ENCODE assay signal across 8 cellular contexts in the genomic region with DNA sequence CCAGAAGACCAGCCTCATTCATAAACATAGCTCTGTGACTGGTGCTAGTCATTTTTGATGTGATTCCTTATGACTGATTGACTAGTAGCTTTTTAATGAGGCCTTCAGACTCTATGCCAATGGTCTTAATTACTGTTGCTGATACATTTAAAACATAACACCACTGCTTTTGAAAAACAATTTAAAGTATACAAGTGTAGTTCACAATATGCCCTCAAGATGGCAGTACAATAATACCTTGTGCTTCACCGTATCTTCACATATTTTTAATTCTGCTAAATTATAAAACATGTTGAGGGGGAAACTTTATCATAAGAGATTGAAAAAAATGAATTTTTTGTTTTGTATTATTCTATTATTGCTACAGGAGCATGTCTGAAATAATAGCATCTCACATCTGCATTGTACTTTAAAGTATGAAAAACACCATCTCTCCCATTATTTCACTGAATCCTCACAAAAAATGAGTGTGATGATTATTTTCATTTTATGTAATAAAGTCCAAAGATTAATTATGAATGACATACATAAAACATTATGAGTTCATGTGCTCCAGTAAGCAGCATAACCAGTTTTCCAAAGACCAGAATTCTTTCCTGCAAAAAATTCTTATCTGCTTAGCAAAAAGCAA. TPM values are rescaled to one million over a fixed set of nuclear protein-coding genes. Genes with fewer than 3 reads are reported as not detected.
DNase-seq lines count a peak whose midpoint lies in the region; ATAC-seq, FAIRE-seq and TF ChIP-seq lines count a peak whose summit lies in the region.

No MANE protein-coding gene starts in this region.

- DNase-seq in NCI-H146 treated with DMSO at 0.1 percent for 48 hours (lab: John Stamatoyannopoulos, UW; ENCODE audit: unreplicated experiment) (peak; percentile 16), NCI-H146 (lab: John Stamatoyannopoulos, UW) (no peak), Karpas-422 (peak; percentile 75), body of pancreas (no peak), HepG2 (ENCODE audit: low spot score) (no peak)
- DNase-seq in activated naive CD4-positive, alpha-beta T cell treated with Interleukin-2 at 50 U/mL for 16 hours: no peak
- DNase-seq in activated CD8-positive, alpha-beta memory T cell treated with anti-CD3 and anti-CD28 coated beads for 24 hours: no peak

- WGBS in body of pancreas, 2 donors: 0 to 2% methylated on average over 1 of the region's 1 CpG
- WGBS in HepG2 (ENCODE audit: low lambda C conversion rate): 8% methylated on average over 1 of the region's 1 CpG

- POLR2A ChIA-PET in HepG2 (lab: Yijun Ruan, JAX): no interaction called here

- peak; percentile 60 to 94 (median 76) for TF ChIP-seq CTCF in body of pancreas (IDR thresholded peaks at IDR 0.05)
- peak; percentile 68 for TF ChIP-seq CTCF in HepG2 (CRISPR knock-in tag; IDR thresholded peaks at IDR 0.05)

- H3K79me2 ChIP-seq in Karpas-422 (ENCODE audit: low read length) (no peaks in the 10 kb centered on the region), HepG2 (ENCODE audit: insufficient read depth, low read length) (no peaks in the 10 kb centered on the region)

- TF ChIP-seq POLR2A in body of pancreas (IDR thresholded peaks at IDR 0.05) (no peak), HepG2 (IDR thresholded peaks at IDR 0.05; ENCODE audit: insufficient read depth in 1 of 2, low read depth in 2 of 2, low read length in 2 of 2) (no peak)

- no peaks in the 10 kb centered on the region for H3K4me1 ChIP-seq in Karpas-422 (ENCODE audit: low read length)
- H3K4me1 ChIP-seq in body of pancreas: no peaks in the 10 kb centered on the region
- no peaks in the 10 kb centered on the region; the same call in 1 of the 2 replicates for H3K4me1 ChIP-seq in HepG2 (ENCODE audit: insufficient read depth, low read length)

- BruUV-seq in HepG2 (replicated peaks; lab: Mats Ljungman, UMichigan): no TSS peak

- H4K20me1 ChIP-seq in Karpas-422 (ENCODE audit: insufficient read depth, low read depth, low read length) (no peaks in the 10 kb centered on the region), HepG2 (ENCODE audit: insufficient read depth, low read length) (no peaks in the 10 kb centered on the region)

- H3K4me3 ChIP-seq in Karpas-422 (ENCODE audit: low read length): no peak overlapping the region
- no peak overlapping the region for H3K4me3 ChIP-seq in body of pancreas
- no peak overlapping the region for H3K4me3 ChIP-seq in HepG2 (replicated peaks in 1 of 3; ENCODE audit: insufficient read depth in 1 of 3, low read depth in 2 of 3, low read length in 3 of 3)

- CTCF ChIA-PET in HepG2 (lab: Yijun Ruan, JAX; ENCODE audit: low intra/inter-chr PET ratio, low total read pairs): interaction anchor here (1.6 to 3.4 kb wide), 3 partner anchors 46 to 150 kb away, joined by 6 to 52 read pairs (median 7); no protein-coding TSS in a partner anchor

- H3K27ac ChIP-seq in Karpas-422 (ENCODE audit: low read length) (no peak overlapping the region), body of pancreas (no peak overlapping the region), HepG2 (ENCODE audit: extremely low read length, insufficient read depth, low read length) (no peak overlapping the region)

- no peak overlapping the region for H2AFZ ChIP-seq in Karpas-422 (ENCODE audit: low read length)
- H2AFZ ChIP-seq in HepG2 (ENCODE audit: low read length): no peak overlapping the region

- ATAC-seq in body of pancreas: peak; percentile 56
- no peak for ATAC-seq in HepG2
- no peak for ATAC-seq in HG03097 (IDR thresholded peaks at IDR 0.05; ENCODE audit: low FRiP score, unreplicated experiment)

- TF ChIP-seq EP300 in HepG2 (IDR thresholded peaks at IDR 0.05; ENCODE audit: low read depth in 2 of 2, low read length in 2 of 2) (no peak), HepG2 (CRISPR knock-in tag; IDR thresholded peaks at IDR 0.05; ENCODE audit: borderline replicate concordance) (no peak)

- H3K9ac ChIP-seq in Karpas-422 (ENCODE audit: low read length) (no peak overlapping the region), HepG2 (ENCODE audit: insufficient read depth, low read depth, low read length) (no peak overlapping the region)

- no peaks in the 10 kb centered on the region for H3K9me2 ChIP-seq in Karpas-422 (replicated peaks; ENCODE audit: insufficient read depth, low read length)

- intact Hi-C loops in body of pancreas (cut with DNase I): no loop called here
- intact Hi-C loops in HepG2 (cut with micrococcal nuclease; ENCODE audit: unreplicated experiment): loop anchor here (1.0 to 5.0 kb wide), 4 partner anchors 45 to 847 kb away; a partner anchor contains a TSS

- peak; percentile 68 for FAIRE-seq in HepG2 (lab: Jason Lieb, UNC)

- in situ Hi-C loops in HepG2 (cut with HindIII; ENCODE audit: extremely low pct_ligation_motif_present, low pct_unique_long_range_greater_than_20kb): loop anchor here (25.0 kb wide), 1 partner anchor 852 kb away; a partner anchor contains a TSS

- no peaks in the 10 kb centered on the region for H3K27me3 ChIP-seq in Karpas-422 (ENCODE audit: low read length)
- no peaks in the 10 kb centered on the region for H3K27me3 ChIP-seq in body of pancreas
- no peaks in the 10 kb centered on the region; a peak in 1 of 5 replicates for H3K27me3 ChIP-seq in HepG2 (ENCODE audit: control insufficient read depth in 1 of 2, insufficient read depth in 2 of 2, low read length in 2 of 2)

- no peaks in the 10 kb centered on the region for H3K36me3 ChIP-seq in Karpas-422 (ENCODE audit: insufficient read depth, low read length)
- H3K36me3 ChIP-seq in body of pancreas (replicated peaks in 1 of 2; ENCODE audit: insufficient read depth in 1 of 2, low read depth in 2 of 2): no peaks in the 10 kb centered on the region
- no peaks in the 10 kb centered on the region for H3K36me3 ChIP-seq in HepG2 (replicated peaks in 1 of 2; ENCODE audit: control insufficient read depth in 1 of 2, insufficient read depth in 2 of 2, low read length in 2 of 2)

- H3K4me2 ChIP-seq in Karpas-422 (ENCODE audit: low read depth, low read length, poor library complexity, severe bottlenecking): no peak overlapping the region
- H3K4me2 ChIP-seq in HepG2 (ENCODE audit: low read depth, low read length): no peak overlapping the region

- TF ChIP-seq RAD21 in HepG2 (CRISPR knock-in tag; IDR thresholded peaks at IDR 0.05): no peak

- H3K9me3 ChIP-seq in Karpas-422 (ENCODE audit: low read length): no peaks in the 10 kb centered on the region
- H3K9me3 ChIP-seq in body of pancreas: no peaks in the 10 kb centered on the region
- H3K9me3 ChIP-seq in HepG2 (ENCODE audit: low read length): no peaks in the 10 kb centered on the region

TF ChIP-seq in HepG2, 621 proteins besides CTCF, POLR2A, EP300 and RAD21 (continues in another document):
- TF ChIP-seq SMC3 (IDR thresholded peaks at IDR 0.05; ENCODE audit: low read length): peak; percentile 51
- no peak for TF ChIP-seq RCOR2 (CRISPR knock-in tag; IDR thresholded peaks at IDR 0.05)
- no peak for TF ChIP-seq ZNF720 (CRISPR knock-in tag; IDR thresholded peaks at IDR 0.05)
- no peak for TF ChIP-seq ASH2L (IDR thresholded peaks at IDR 0.05; ENCODE audit: insufficient read length, low read depth, low read length)
- TF ChIP-seq ETV5 (CRISPR knock-in tag; IDR thresholded peaks at IDR 0.05; ENCODE audit: borderline replicate concordance): no peak
- TF ChIP-seq STAG1 (CRISPR knock-in tag; IDR thresholded peaks at IDR 0.05): peak; percentile 69
- no peak for TF ChIP-seq TEAD3 (CRISPR knock-in tag; optimal IDR thresholded peaks at IDR 0.05; ENCODE audit: borderline replicate concordance)
- TF ChIP-seq, protein P1, sequence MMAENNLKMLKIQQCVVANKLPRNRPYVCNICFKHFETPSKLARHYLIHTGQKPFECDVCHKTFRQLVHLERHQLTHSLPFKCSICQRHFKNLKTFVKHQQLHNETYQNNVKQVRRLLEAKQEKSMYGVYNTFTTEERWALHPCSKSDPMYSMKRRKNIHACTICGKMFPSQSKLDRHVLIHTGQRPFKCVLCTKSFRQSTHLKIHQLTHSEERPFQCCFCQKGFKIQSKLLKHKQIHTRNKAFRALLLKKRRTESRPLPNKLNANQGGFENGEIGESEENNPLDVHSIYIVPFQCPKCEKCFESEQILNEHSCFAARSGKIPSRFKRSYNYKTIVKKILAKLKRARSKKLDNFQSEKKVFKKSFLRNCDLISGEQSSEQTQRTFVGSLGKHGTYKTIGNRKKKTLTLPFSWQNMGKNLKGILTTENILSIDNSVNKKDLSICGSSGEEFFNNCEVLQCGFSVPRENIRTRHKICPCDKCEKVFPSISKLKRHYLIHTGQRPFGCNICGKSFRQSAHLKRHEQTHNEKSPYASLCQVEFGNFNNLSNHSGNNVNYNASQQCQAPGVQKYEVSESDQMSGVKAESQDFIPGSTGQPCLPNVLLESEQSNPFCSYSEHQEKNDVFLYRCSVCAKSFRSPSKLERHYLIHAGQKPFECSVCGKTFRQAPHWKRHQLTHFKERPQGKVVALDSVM (CRISPR knock-in tag; IDR thresholded peaks at IDR 0.05): no peak

RNA-seq across cellular contexts. Expression of a gene that starts 55.1 kb away (rescaled TPM):
- not detected in 2 replicates for total RNA-seq in Karpas-422 (2014; rRNA removed; shearing (Covaris generic); ENCODE audit: low replicate concordance)
- total RNA-seq in body of pancreas (1 to 10 TPM in 1 of 2 donors, under 1 TPM in 1; 0.99 to 9.9 TPM), HepG2 (2016; rRNA removed; fragmentation: Illumina TruSeq; extraction: Trizol) (not detected in 2 replicates)
- not detected in 2 replicates for total RNA-seq in HepG2 (2016; cell fraction: cytosol; rRNA removed; fragmentation: Illumina TruSeq; extraction: Trizol; ENCODE audit: low read depth)
- total RNA-seq in HepG2 (2016; cell fraction: insoluble cytoplasmic fraction; rRNA removed; fragmentation: Illumina TruSeq; extraction: Trizol): not detected in 2 replicates
- not detected in 2 replicates for total RNA-seq in HepG2 (2016; cell fraction: membrane; rRNA removed; fragmentation: Illumina TruSeq; extraction: Trizol)
- not detected in 2 replicates for total RNA-seq in HepG2 (2016; cell fraction: nucleus; rRNA removed; fragmentation: Illumina TruSeq; extraction: Trizol)
- polyA plus RNA-seq in HepG2 (2011; rRNA removed): not detected in 2 replicates
- polyA plus RNA-seq in HepG2 (2011; cell fraction: cytosol; rRNA removed): not detected in 2 replicates
- polyA plus RNA-seq in HepG2 (2011; cell fraction: nucleus; rRNA removed): not detected in 2 replicates
- not detected in 2 replicates for polyA plus RNA-seq in HepG2 (2012)
- not detected in 2 replicates for polyA plus RNA-seq in HepG2 (2016; cell fraction: cytosol; fragmentation: Illumina TruSeq; extraction: Trizol; ENCODE audit: low read depth)
- not detected in 2 replicates for polyA plus RNA-seq in HepG2 (2016; cell fraction: insoluble cytoplasmic fraction; fragmentation: Illumina TruSeq; extraction: Trizol; ENCODE audit: low read depth)
- not detected in 2 replicates for polyA plus RNA-seq in HepG2 (2016; cell fraction: membrane; fragmentation: Illumina TruSeq; extraction: Trizol; ENCODE audit: low read depth)
- polyA plus RNA-seq in HepG2 (2016; cell fraction: nucleus; fragmentation: Illumina TruSeq; extraction: Trizol; ENCODE audit: insufficient read depth, low read depth): not detected in 2 replicates
- polyA minus RNA-seq in HepG2 (2011; rRNA and poly(A)+ RNA removed; ENCODE audit: low replicate concordance): not detected in 2 replicates
- polyA minus RNA-seq in HepG2 (2011; cell fraction: cytosol; rRNA and poly(A)+ RNA removed): not detected in 2 replicates
- not detected in 2 replicates for polyA minus RNA-seq in HepG2 (2011; cell fraction: nucleus; rRNA and poly(A)+ RNA removed)

Comparison
In these comparisons a context has a peak if more than half of its experiments do, and no peak if none do; other contexts are left out.
1. DNase-seq: peak in NCI-H146 treated with DMSO at 0.1 percent for 48 hours (single experiment) and Karpas-422 (single experiment); none in NCI-H146 (single experiment), body of pancreas (0 of 4), HepG2 (single experiment), activated naive CD4-positive, alpha-beta T cell treated with Interleukin-2 at 50 U/mL for 16 hours (single experiment) and activated CD8-positive, alpha-beta memory T cell treated with anti-CD3 and anti-CD28 coated beads for 24 hours (single experiment).